ENCODE assay signal across 9 cellular contexts in genomic region chr10:71725998-71726672, GRCh38. TPM values are rescaled to one million over a fixed set of nuclear protein-coding genes. Genes with fewer than 3 reads are reported as not detected.
DNase-seq lines count a peak whose midpoint lies in the region; ATAC-seq, FAIRE-seq and TF ChIP-seq lines count a peak whose summit lies in the region.
"Had no signal": no experiment of that assay in that cellular context is flagged by ENCODE, and none has a peak within 500 bp of the region (broad histone marks: within the 10 kb centered on the region; RNA-seq: fewer than 3 reads in every experiment).

No MANE protein-coding gene starts in this region.

- H3K4me1 ChIP-seq in adipocyte (ENCODE audit: control insufficient read depth, insufficient read depth, low read length): peaks cover 18% of the 10 kb centered on the region
- H3K4me1 ChIP-seq in mesodermal cell (ENCODE audit: control insufficient read depth, insufficient read depth, low read length, poor library complexity, severe bottlenecking): peaks cover 37% of the 10 kb centered on the region
- peaks cover 21 to 30% of the 10 kb centered on the region in 2 donors for H3K4me1 ChIP-seq in gastrocnemius medialis

- FAIRE-seq in GM12892 (lab: Jason Lieb, UNC): peak; percentile 83
- FAIRE-seq: TTC549 had no signal

- intact Hi-C loops in gastrocnemius medialis (cut with DNase I; ENCODE audit: low total_unique reads): no loop called here

- no peak for DNase-seq in GM12892 (ENCODE audit: insufficient read length)
- DNase-seq in RPMI8226: peak; percentile 43
- peak; percentile 50 for DNase-seq in adipocyte (ENCODE audit: low read depth)
- DNase-seq in type B pancreatic cell (ENCODE audit: extremely low spot score, unreplicated experiment): no peak
- DNase-seq in substantia nigra (lab: John Stamatoyannopoulos, UW): no peak
- DNase-seq in gastrocnemius medialis: no peak

- WGBS in mesodermal cell (ENCODE audit: insufficient coverage in 2 of 2), 2 experiments: 25 to 65% methylated on average over 4 of the region's 9 CpGs

- H3K4me1 Mint-ChIP-seq in type B pancreatic cell (ENCODE audit: unreplicated experiment): peaks cover 24% of the 10 kb centered on the region

- no peak for ATAC-seq in HG03108 (IDR thresholded peaks at IDR 0.05; ENCODE audit: unreplicated experiment)
- no peak for ATAC-seq in gastrocnemius medialis

- no peaks in the 10 kb centered on the region for H3K36me3 Mint-ChIP-seq in type B pancreatic cell

- H3K27ac ChIP-seq in mesodermal cell (ENCODE audit: low read depth, low read length, severe bottlenecking) (peak overlapping the region; percentile 72), substantia nigra (ENCODE audit: low read depth, low read length, poor library complexity, severe bottlenecking) (no peak overlapping the region), gastrocnemius medialis (no peak overlapping the region)

- peak; percentile 71 for TF ChIP-seq CTCF in type B pancreatic cell (conservative IDR thresholded peaks at IDR 0.05)
- TF ChIP-seq CTCF in gastrocnemius medialis (IDR thresholded peaks at IDR 0.05 in 4 of 5, conservative IDR thresholded peaks at IDR 0.05 in 1 of 5): peak in 1 of 5 experiments; percentile 32

- in situ Hi-C loops in gastrocnemius medialis (cut with MboI; ENCODE audit: low sequenced_read_pairs in 4 of 4): no loop called here

- TF ChIP-seq POLR2A in GM12892 (IDR thresholded peaks at IDR 0.05; ENCODE audit: low read depth, low read length): no peak
- no peak for TF ChIP-seq POLR2A in gastrocnemius medialis (IDR thresholded peaks at IDR 0.05)

- H3K27me3 Mint-ChIP-seq in type B pancreatic cell: peaks cover 4% of the 10 kb centered on the region

- H3K4me3 ChIP-seq in adipocyte (ENCODE audit: low read length) (no peak overlapping the region), mesodermal cell (ENCODE audit: extremely low read depth, insufficient read depth, low read length, poor library complexity, severe bottlenecking) (no peak overlapping the region), gastrocnemius medialis (no peak overlapping the region)

- no peak overlapping the region for H3K4me3 Mint-ChIP-seq in type B pancreatic cell

- H3K27me3 ChIP-seq in adipocyte (replicated peaks; ENCODE audit: control insufficient read depth, insufficient read depth, low read length) (no peaks in the 10 kb centered on the region), gastrocnemius medialis (no peaks in the 10 kb centered on the region)

- no peaks in the 10 kb centered on the region for H3K9me3 Mint-ChIP-seq in type B pancreatic cell

- peak overlapping the region; percentile 17 for H3K27ac Mint-ChIP-seq in type B pancreatic cell

- peaks cover 8% of the 10 kb centered on the region for H3K9me3 ChIP-seq in adipocyte (ENCODE audit: control insufficient read depth, low read length)
- H3K9me3 ChIP-seq in mesodermal cell (ENCODE audit: control insufficient read depth, low read length): no peaks in the 10 kb centered on the region
- no peaks in the 10 kb centered on the region for H3K9me3 ChIP-seq in gastrocnemius medialis

- H3K9ac ChIP-seq in adipocyte (ENCODE audit: low read length): no peak overlapping the region

- H3K36me3 ChIP-seq in adipocyte (ENCODE audit: control insufficient read depth, insufficient read depth, low read length, severe bottlenecking) (no peaks in the 10 kb centered on the region), mesodermal cell (ENCODE audit: control insufficient read depth, insufficient read depth, low read length) (no peaks in the 10 kb centered on the region), gastrocnemius medialis (no peaks in the 10 kb centered on the region)

RNA-seq across cellular contexts. Expression of gene C10orf105, which starts 6.6 kb away (rescaled TPM):
- 0.11 TPM for polyA plus RNA-seq in GM12892 (2012; ENCODE audit: missing spikeins)
- polyA plus RNA-seq in mesodermal cell (2013, experiment 1 of 2): 0.11 TPM
- 0.10 TPM for polyA plus RNA-seq in mesodermal cell (2013, experiment 2 of 2)
- total RNA-seq in type B pancreatic cell (ENCODE audit: low replicate concordance) (0.31 TPM in 1 of 2 replicates, not detected in the other), gastrocnemius medialis (not detected)

RNA-seq across cellular contexts. Expression of gene VSIR, which starts 47.2 kb away (rescaled TPM):
- polyA plus RNA-seq in GM12892 (2012; ENCODE audit: missing spikeins): 2.6 TPM
- 10.5 TPM for polyA plus RNA-seq in mesodermal cell (2013, experiment 1 of 2)
- 6.1 TPM for polyA plus RNA-seq in mesodermal cell (2013, experiment 2 of 2)
- total RNA-seq in type B pancreatic cell (ENCODE audit: low replicate concordance) (47.0 and 82.1 TPM in 2 replicates), gastrocnemius medialis (10 to 100 TPM in 3 of 4 donors, 1 to 10 TPM in 1; 7.9 to 20.7 (median 16.9) TPM)

Comparison
In these comparisons a context has a peak if more than half of its experiments do, and no peak if none do; other contexts are left out.
1. DNase-seq: peak in RPMI8226 (single experiment) and adipocyte (single experiment); none in GM12892 (single experiment), type B pancreatic cell (single experiment), substantia nigra (0 of 49) and gastrocnemius medialis (0 of 2).